Comparison of ENCODE assay signal across 11 cellular contexts in the genomic region with DNA sequence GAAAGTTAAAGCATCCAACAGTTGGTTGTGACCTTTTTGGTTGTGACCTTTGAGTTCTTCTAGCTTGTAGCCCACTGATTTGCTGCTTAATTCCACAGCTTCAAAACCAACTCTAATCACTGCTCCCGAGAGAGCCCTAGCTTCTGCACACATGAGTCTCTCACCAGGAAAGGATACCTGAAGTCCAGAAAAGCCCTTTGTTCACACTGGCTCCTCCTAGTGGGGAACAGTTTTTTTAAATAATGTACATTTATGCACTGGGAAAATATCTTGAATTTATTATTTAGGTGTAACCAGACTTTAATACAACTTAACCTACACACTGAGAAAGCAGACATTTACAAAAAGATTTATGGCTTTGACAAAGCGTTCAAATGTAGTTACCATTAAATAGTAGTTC.
DNase-seq lines count a peak whose midpoint lies in the region; ATAC-seq and TF ChIP-seq lines count a peak whose summit lies in the region.
"Had no signal": no experiment of that assay in that cellular context is flagged by ENCODE, and none has a peak within 500 bp of the region (broad histone marks: within the 10 kb centered on the region; RNA-seq: fewer than 3 reads in every experiment).

No MANE protein-coding gene starts in this region.

- WGBS in prostate gland: 78% methylated on average over 2 of the region's 2 CpGs

- H3K27me3 Mint-ChIP-seq in glutamatergic neuron (ENCODE audit: unreplicated experiment): no peaks in the 10 kb centered on the region
- H3K27me3 Mint-ChIP-seq in activated CD8-positive, alpha-beta T cell treated with anti-CD3 and anti-CD28 coated beads for 36 hours: peaks cover 2% of the 10 kb centered on the region
- H3K27me3 Mint-ChIP-seq: IgD-negative memory B cell had no signal

- no peaks in the 10 kb centered on the region for H3K36me3 Mint-ChIP-seq in glutamatergic neuron (ENCODE audit: unreplicated experiment)
- no peaks in the 10 kb centered on the region for H3K36me3 Mint-ChIP-seq in activated CD8-positive, alpha-beta T cell treated with anti-CD3 and anti-CD28 coated beads for 36 hours (ENCODE audit: low read depth)
- H3K36me3 Mint-ChIP-seq: activated naive CD4-positive, alpha-beta T cell treated with anti-CD3 and anti-CD28 coated beads, Interleukin-2, amount 50 U/mL, for 72 hours; IgD-negative memory B cell had no signal

- intact Hi-C loops in activated CD8-positive, alpha-beta T cell treated with anti-CD3 and anti-CD28 coated beads for 36 hours (cut with micrococcal nuclease): no loop called here
- intact Hi-C loops in sciatic nerve (cut with DNase I): no loop called here
- intact Hi-C loops in prostate gland (cut with DNase I): no loop called here

- TF ChIP-seq POLR2A in prostate gland (IDR thresholded peaks at IDR 0.05): no peak

- no peaks in the 10 kb centered on the region for H3K9me3 Mint-ChIP-seq in glutamatergic neuron (ENCODE audit: unreplicated experiment)
- no peaks in the 10 kb centered on the region for H3K9me3 Mint-ChIP-seq in activated CD8-positive, alpha-beta T cell treated with anti-CD3 and anti-CD28 coated beads for 36 hours
- H3K9me3 Mint-ChIP-seq: activated naive CD4-positive, alpha-beta T cell treated with anti-CD3 and anti-CD28 coated beads, Interleukin-2, amount 50 U/mL, for 72 hours had no signal

- H3K36me3 ChIP-seq in H7 (replicated peaks; ENCODE audit: control insufficient read depth, insufficient read depth, low read length) (no peaks in the 10 kb centered on the region), prostate gland (no peaks in the 10 kb centered on the region)

- no peaks in the 10 kb centered on the region for H3K4me1 ChIP-seq in prostate gland (replicated peaks)

- no peak overlapping the region for H3K27ac Mint-ChIP-seq in glutamatergic neuron (ENCODE audit: unreplicated experiment)
- H3K27ac Mint-ChIP-seq in activated CD8-positive, alpha-beta T cell treated with anti-CD3 and anti-CD28 coated beads for 36 hours: no peak overlapping the region
- H3K27ac Mint-ChIP-seq: activated naive CD4-positive, alpha-beta T cell treated with anti-CD3 and anti-CD28 coated beads, Interleukin-2, amount 50 U/mL, for 72 hours had no signal

- DNase-seq in AG10803 (ENCODE audit: low read depth): no peak
- DNase-seq in H7: peak; percentile 16
- DNase-seq in RKO (ENCODE audit: low spot score): peak; percentile 24
- no peak for DNase-seq in glutamatergic neuron
- no peak for DNase-seq in activated CD8-positive, alpha-beta T cell treated with anti-CD3 and anti-CD28 coated beads for 36 hours
- DNase-seq in sciatic nerve (ENCODE audit: low spot score): no peak
- DNase-seq in prostate gland (ENCODE audit: low spot score): no peak
- DNase-seq: retina had no signal

- no peak for ATAC-seq in activated CD8-positive, alpha-beta T cell treated with anti-CD3 and anti-CD28 coated beads for 36 hours
- ATAC-seq in sciatic nerve: no peak
- no peak for ATAC-seq in GM21526 (IDR thresholded peaks at IDR 0.05; ENCODE audit: low FRiP score, unreplicated experiment)
- ATAC-seq: activated naive CD4-positive, alpha-beta T cell treated with anti-CD3 and anti-CD28 coated beads, Interleukin-2, amount 50 U/mL, for 72 hours had no signal

- H3K27me3 ChIP-seq in H7 (ENCODE audit: control insufficient read depth, insufficient read depth, low read length) (no peaks in the 10 kb centered on the region), prostate gland (replicated peaks; ENCODE audit: insufficient read depth) (no peaks in the 10 kb centered on the region)

- no peak overlapping the region for H3K27ac ChIP-seq in prostate gland

- POLR2A ChIA-PET in activated CD8-positive, alpha-beta T cell treated with anti-CD3 and anti-CD28 coated beads for 36 hours (lab: Charles Lee): no interaction called here

- TF ChIP-seq CTCF in AG10803 (conservative IDR thresholded peaks at IDR 0.05; ENCODE audit: low read length) (peak; percentile 25), glutamatergic neuron (IDR thresholded peaks at IDR 0.05; ENCODE audit: partially characterized antibody, unreplicated experiment) (peak; percentile 36), prostate gland (IDR thresholded peaks at IDR 0.05) (no peak)
- no peak for TF ChIP-seq CTCF in activated CD8-positive, alpha-beta T cell treated with anti-CD3 and anti-CD28 coated beads for 36 hours (IDR thresholded peaks at IDR 0.05)

- H3K4me3 ChIP-seq in AG10803 (ENCODE audit: low read length): no peak overlapping the region
- H3K4me3 ChIP-seq in H7 (ENCODE audit: insufficient read depth, low read depth, low read length): no peak overlapping the region
- no peak overlapping the region for H3K4me3 ChIP-seq in prostate gland

- H3K4me1 Mint-ChIP-seq in glutamatergic neuron (ENCODE audit: low read depth, unreplicated experiment): peaks cover 6% of the 10 kb centered on the region
- H3K4me1 Mint-ChIP-seq in activated CD8-positive, alpha-beta T cell treated with anti-CD3 and anti-CD28 coated beads for 36 hours (ENCODE audit: low read depth): no peaks in the 10 kb centered on the region

- no peaks in the 10 kb centered on the region for H3K9me3 ChIP-seq in prostate gland

- CTCF ChIA-PET in activated CD8-positive, alpha-beta T cell treated with anti-CD3 and anti-CD28 coated beads for 36 hours (lab: Charles Lee): no interaction called here

- no peak overlapping the region for H3K4me3 Mint-ChIP-seq in glutamatergic neuron (ENCODE audit: unreplicated experiment)
- no peak overlapping the region for H3K4me3 Mint-ChIP-seq in activated CD8-positive, alpha-beta T cell treated with anti-CD3 and anti-CD28 coated beads for 36 hours
- H3K4me3 Mint-ChIP-seq: IgD-negative memory B cell had no signal

Comparison
In these comparisons a context has a peak if more than half of its experiments do, and no peak if none do; other contexts are left out.
1. DNase-seq: peak in H7 (single experiment) and RKO (single experiment); none in AG10803 (single experiment), glutamatergic neuron (single experiment), activated CD8-positive, alpha-beta T cell treated with anti-CD3 and anti-CD28 coated beads for 36 hours (single experiment), sciatic nerve (single experiment) and prostate gland (single experiment).
2. CTCF ChIP-seq: peak in AG10803 (single experiment) and glutamatergic neuron (single experiment); none in activated CD8-positive, alpha-beta T cell treated with anti-CD3 and anti-CD28 coated beads for 36 hours (single experiment) and prostate gland (0 of 4).